Comparison of ENCODE assay signal across 8 cellular contexts in the genomic region with DNA sequence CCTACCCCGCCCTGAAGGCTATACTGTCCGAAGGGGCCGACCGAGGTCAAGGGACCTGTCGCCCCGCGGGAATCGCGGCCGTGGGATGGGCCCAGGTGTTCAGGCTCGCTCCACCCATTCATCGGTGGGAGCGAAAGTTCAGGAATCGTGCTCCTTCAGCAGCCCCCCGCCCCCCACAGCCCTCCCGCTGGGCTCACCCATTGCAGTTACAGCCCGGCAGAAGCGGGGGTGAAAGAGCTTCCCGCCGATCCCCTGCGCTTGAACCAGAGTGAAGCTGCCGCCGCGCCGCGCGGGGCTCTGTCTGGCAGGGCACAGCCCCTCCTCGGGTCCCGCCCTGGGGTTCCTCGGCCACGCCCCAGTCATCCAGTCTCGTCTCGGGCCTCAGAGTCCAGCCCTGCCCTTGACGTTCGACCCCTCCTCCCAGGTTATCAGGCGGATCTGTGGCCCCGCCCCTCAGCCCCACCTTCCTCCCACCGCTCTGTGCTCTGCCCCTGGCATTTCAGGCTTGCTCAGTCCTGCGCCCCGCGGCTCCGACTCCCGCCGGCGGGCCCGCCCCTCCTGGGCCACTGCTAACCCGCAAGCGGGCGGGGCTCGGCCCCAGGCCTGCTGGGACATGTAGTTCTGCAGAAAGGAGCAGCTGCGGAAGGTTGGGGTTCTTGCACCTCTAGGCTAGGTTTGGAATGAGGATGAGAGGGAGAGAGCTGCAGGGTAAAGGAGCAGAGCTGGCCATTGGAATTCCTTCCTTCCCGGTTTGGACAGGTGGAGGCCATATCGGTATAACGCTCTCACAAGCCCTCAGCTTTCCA. TPM values are rescaled to one million over a fixed set of nuclear protein-coding genes. Genes with fewer than 3 reads are reported as not detected.
DNase-seq lines count a peak whose midpoint lies in the region; ATAC-seq and TF ChIP-seq lines count a peak whose summit lies in the region.

MYORG (minus strand) TSS at position 303 of the 806 bp plus-strand sequence. CDS start 3,955 bp downstream, outside the sequence.

- peaks cover 2 to 12% of the 10 kb centered on the region in 2 donors for H3K4me1 ChIP-seq in lung (ENCODE audit: control insufficient read depth in 2 of 2, insufficient read depth in 2 of 2, low read length in 2 of 2)

- no peaks in the 10 kb centered on the region for H3K36me3 Mint-ChIP-seq in CD4-positive, alpha-beta T cell (ENCODE audit: low read depth)
- peaks cover 4% of the 10 kb centered on the region for H3K36me3 Mint-ChIP-seq in activated CD4-positive, alpha-beta memory T cell treated with anti-CD3 and anti-CD28 coated beads, Interleukin-2, amount 10 ng/mL, durations not matched to agents 7 days and 5 days (ENCODE audit: low read depth)

- POLR2A ChIA-PET in CD4-positive, alpha-beta T cell (lab: Charles Lee): interaction anchor here (0.8 to 2.6 kb wide), 9 partner anchors 13 to 270 kb away, joined by 3 to 11 read pairs (median 4); partner anchors contain the start of genes DNAI1, FAM219A, SIGMAR1 and UBAP1
- POLR2A ChIA-PET in activated CD4-positive, alpha-beta memory T cell treated with anti-CD3 and anti-CD28 coated beads, Interleukin-2, amount 10 ng/mL, durations not matched to agents 7 days and 5 days (lab: Charles Lee): interaction anchor here (1.0 to 2.6 kb wide), 10 partner anchors 39 to 561 kb away, joined by 3 to 13 read pairs (median 4); partner anchors contain the start of genes DCTN3 and SIGMAR1

- peak within 1 kb of the TSS; percentile 96 for H3K4me3 Mint-ChIP-seq in CD4-positive, alpha-beta T cell
- peak within 1 kb of the TSS; percentile 85 for H3K4me3 Mint-ChIP-seq in activated CD4-positive, alpha-beta memory T cell treated with anti-CD3 and anti-CD28 coated beads, Interleukin-2, amount 10 ng/mL, durations not matched to agents 7 days and 5 days

- ATAC-seq in CD4-positive, alpha-beta T cell (ENCODE audit: poor library complexity): peak; percentile 73
- peak; percentile 83 for ATAC-seq in GM19438 (IDR thresholded peaks at IDR 0.05; ENCODE audit: low read depth, unreplicated experiment)
- ATAC-seq in HG03571 (IDR thresholded peaks at IDR 0.05; ENCODE audit: unreplicated experiment): peak; percentile 79
- peak; percentile 82 for ATAC-seq in lung (ENCODE audit: insufficient read depth, low FRiP score)

- CTCF ChIA-PET in CD4-positive, alpha-beta T cell (lab: Charles Lee): interaction anchor here (0.6 to 1.9 kb wide), 3 partner anchors 27 to 232 kb away, joined by 3 to 7 read pairs (median 6); no protein-coding TSS in a partner anchor
- CTCF ChIA-PET in activated CD4-positive, alpha-beta memory T cell treated with anti-CD3 and anti-CD28 coated beads, Interleukin-2, amount 10 ng/mL, durations not matched to agents 7 days and 5 days (lab: Charles Lee): interaction anchor here (1.1 to 7.0 kb wide), 10 partner anchors 12 to 327 kb away, joined by 3 to 109 read pairs (median 4); partner anchors contain the start of genes DNAI1 and FAM219A

- peak; percentile 92 to 97 (median 94) for DNase-seq in CD4-positive, alpha-beta T cell
- DNase-seq in NCI-H82 treated with DMSO at 0.1 percent for 48 hours (lab: John Stamatoyannopoulos, UW; ENCODE audit: unreplicated experiment) (peak; percentile 95), lung (ENCODE audit: low spot score) (peak; percentile 97)
- peak; percentile 99 for DNase-seq in activated CD4-positive, alpha-beta memory T cell treated with anti-CD3 and anti-CD28 coated beads, Interleukin-2, amount 10 ng/mL, durations not matched to agents 7 days and 5 days
- DNase-seq in effector CD4-positive, alpha-beta T cell: peak; percentile 93
- DNase-seq in stimulated activated CD4-positive, alpha-beta T cell treated with anti-CD3 and anti-CD28 coated beads, TNF-alpha, amount 100 ng/mL, for 4 hours (ENCODE audit: low read depth in 3 of 3): peak; percentile 89 to 92 (median 89)

- no peaks in the 10 kb centered on the region for H3K27me3 ChIP-seq in CD4-positive, alpha-beta T cell (ENCODE audit: control insufficient read depth, insufficient read depth, low read length)
- H3K27me3 ChIP-seq in lung (ENCODE audit: control insufficient read depth, insufficient read depth): no peaks in the 10 kb centered on the region

- no peaks in the 10 kb centered on the region for H3K27me3 Mint-ChIP-seq in CD4-positive, alpha-beta T cell
- H3K27me3 Mint-ChIP-seq in activated CD4-positive, alpha-beta memory T cell treated with anti-CD3 and anti-CD28 coated beads, Interleukin-2, amount 10 ng/mL, durations not matched to agents 7 days and 5 days: peaks cover 11% of the 10 kb centered on the region

- H3K9me3 Mint-ChIP-seq in CD4-positive, alpha-beta T cell: no peaks in the 10 kb centered on the region
- no peaks in the 10 kb centered on the region for H3K9me3 Mint-ChIP-seq in activated CD4-positive, alpha-beta memory T cell treated with anti-CD3 and anti-CD28 coated beads, Interleukin-2, amount 10 ng/mL, durations not matched to agents 7 days and 5 days

- intact Hi-C loops in CD4-positive, alpha-beta T cell (cut with DNase I, micrococcal nuclease): loop anchor here (1.0 to 10.0 kb wide), 11 partner anchors 44 to 1776 kb away; partner anchors contain the start of genes DNAI1 (in 2 of the 2), FAM219A (in 2 of the 2), UBAP1 (in 2 of the 2) and B4GALT1 (in 1 of the 2)

- 1% methylated on average over 48 to 54 of the region's 54 CpGs for WGBS in lung, 2 donors

- no peaks in the 10 kb centered on the region for H3K36me3 ChIP-seq in lung (ENCODE audit: control insufficient read depth in 2 of 2, insufficient read depth in 2 of 2, low read length in 2 of 2)

- no peak within 1 kb of the TSS for H3K27ac ChIP-seq in CD4-positive, alpha-beta T cell (ENCODE audit: low read depth, low read length)
- peak within 1 kb of the TSS; percentile 40 to 73 for H3K27ac ChIP-seq in lung (ENCODE audit: low read depth in 1 of 2, low read length in 1 of 2)

- H3K27ac Mint-ChIP-seq in CD4-positive, alpha-beta T cell: peak within 1 kb of the TSS; percentile 77
- peak within 1 kb of the TSS; percentile 72 for H3K27ac Mint-ChIP-seq in activated CD4-positive, alpha-beta memory T cell treated with anti-CD3 and anti-CD28 coated beads, Interleukin-2, amount 10 ng/mL, durations not matched to agents 7 days and 5 days

- no peak for TF ChIP-seq CTCF in CD4-positive, alpha-beta T cell (IDR thresholded peaks at IDR 0.05)
- no peak for TF ChIP-seq CTCF in lung (IDR thresholded peaks at IDR 0.05; ENCODE audit: control extremely low read depth, extremely low read depth)

- no peaks in the 10 kb centered on the region for H3K9me3 ChIP-seq in CD4-positive, alpha-beta T cell (ENCODE audit: control insufficient read depth, low read length)
- peaks cover 0 to 4% of the 10 kb centered on the region in 2 donors for H3K9me3 ChIP-seq in lung (ENCODE audit: control insufficient read depth in 2 of 2, insufficient read depth in 1 of 2, low read length in 1 of 2)

- peak within 1 kb of the TSS; percentile 40 for H3K4me3 ChIP-seq in lung

- H3K4me1 Mint-ChIP-seq in CD4-positive, alpha-beta T cell (ENCODE audit: low read depth): peaks cover 47% of the 10 kb centered on the region
- peaks cover 45% of the 10 kb centered on the region for H3K4me1 Mint-ChIP-seq in activated CD4-positive, alpha-beta memory T cell treated with anti-CD3 and anti-CD28 coated beads, Interleukin-2, amount 10 ng/mL, durations not matched to agents 7 days and 5 days

RNA-seq across cellular contexts. Expression of gene MYORG, which starts in this region (rescaled TPM):
- total RNA-seq in CD4-positive, alpha-beta T cell: under 1 TPM; 0.42 to 0.58 TPM
- 1 to 10 TPM; 2.7 to 4.7 TPM for total RNA-seq in activated CD4-positive, alpha-beta memory T cell treated with anti-CD3 and anti-CD28 coated beads, Interleukin-2, amount 10 ng/mL, durations not matched to agents 7 days and 5 days
- total RNA-seq in lung: 10 to 100 TPM in 1 of 2 donors, 1 to 10 TPM in 1; 6.6 to 12.2 TPM
- polyA plus RNA-seq in lung: 1 to 10 TPM; 1.4 to 3.1 TPM

Comparison
In these comparisons a context has a peak if more than half of its experiments do, and no peak if none do; other contexts are left out.
1. Peak in DNase-seq and ATAC-seq in CD4-positive, alpha-beta T cell; RNA of the gene not detected or under 1 TPM.